In the genomic region with DNA sequence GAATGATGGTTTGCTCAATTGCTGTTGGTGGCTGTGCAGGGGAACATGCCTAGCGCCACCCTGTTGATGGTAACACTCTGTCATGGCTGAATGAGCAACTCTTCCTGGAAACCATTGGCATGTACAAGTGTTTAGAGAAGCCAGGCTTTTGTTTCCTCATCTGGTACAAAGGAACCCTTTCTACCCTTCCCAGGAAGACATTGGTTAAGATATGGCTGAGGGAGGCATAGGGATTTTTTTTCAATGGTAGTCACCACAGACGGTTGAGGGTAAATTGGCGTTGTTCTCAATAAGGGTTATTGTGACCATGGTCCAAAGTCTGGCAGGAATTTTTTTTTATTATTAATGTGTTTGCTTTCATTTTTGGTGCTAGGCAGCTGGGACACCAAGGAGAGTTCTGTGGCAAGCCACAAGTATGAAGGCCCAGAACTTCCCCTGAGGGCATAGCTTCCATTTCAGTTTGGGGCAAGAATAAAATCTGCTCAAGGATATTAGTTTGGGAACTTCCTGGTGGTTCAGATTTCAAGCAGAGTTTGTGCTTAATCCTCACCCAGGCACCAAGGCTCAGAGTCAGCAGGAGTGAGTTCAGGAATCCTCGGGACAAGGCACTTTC, we compare ENCODE assay signal across 14 cellular contexts. TPM values are rescaled to one million over a fixed set of nuclear protein-coding genes. Genes with fewer than 3 reads are reported as not detected.
DNase-seq lines count a peak whose midpoint lies in the region; ATAC-seq lines count a peak whose summit lies in the region.
"Had no signal": no experiment of that assay in that cellular context is flagged by ENCODE, and none has a peak within 500 bp of the region (broad histone marks: within the 10 kb centered on the region; RNA-seq: fewer than 3 reads in every experiment).

PLEKHS1 (plus strand) TSS at position 567 of the 613 bp plus-strand sequence. CDS start 3,596 bp downstream, outside the sequence.

- no peak for ATAC-seq in HG03521 (IDR thresholded peaks at IDR 0.05; ENCODE audit: unreplicated experiment)

- DNase-seq in EH (ENCODE audit: low read depth) (peak; percentile 87), RPMI7951 (ENCODE audit: low read depth) (peak; percentile 89), foreskin melanocyte (peak; percentile 86), stromal cell of bone marrow (ENCODE audit: low read depth) (peak; percentile 21), NCI-H187 treated with DMSO at 0.1 percent for 48 hours (lab: John Stamatoyannopoulos, UW) (no peak), pons (ENCODE audit: low spot score) (no peak)
- DNase-seq: activated CD4-positive, alpha-beta T cell treated with anti-CD3 and anti-CD28 coated beads, Interleukin-2, amount 10 ng/mL, durations not matched to agents 24 days and 14 days; activated naive CD8-positive, alpha-beta T cell treated with anti-CD3 and anti-CD28 coated beads for 36 hours; activated T-cell treated with anti-CD3 and anti-CD28 coated beads, Interleukin-2, amount 50 U/mL, for 1 hour; kidney; MG63; SHP77; stimulated activated CD4-positive, alpha-beta T cell treated with anti-CD3 and anti-CD28 coated beads, Interleukin-15, amount 100 ng/mL, for 24 hours had no signal

RNA-seq across cellular contexts. Expression of gene PLEKHS1, which starts in this region (rescaled TPM):
- total RNA-seq in RPMI7951 (2014; rRNA removed; shearing (Covaris generic)), result 0.29 and 0.84 TPM in 2 replicates
- total RNA-seq: activated CD4-positive, alpha-beta T cell treated with anti-CD3 and anti-CD28 coated beads, Interleukin-2, amount 10 ng/mL, durations not matched to agents 24 days and 14 days had no signal

Comparison
In these comparisons a context has a peak if more than half of its experiments do, and no peak if none do; other contexts are left out.
1. Peak in DNase-seq in RPMI7951; RNA of the gene not detected or under 1 TPM.
2. DNase-seq: peak in EH (single experiment), foreskin melanocyte (single experiment) and stromal cell of bone marrow (single experiment); none in NCI-H187 treated with DMSO at 0.1 percent for 48 hours (single experiment) and pons (single experiment).